Comparison of ENCODE assay signal across 17 cellular contexts in the genomic region with DNA sequence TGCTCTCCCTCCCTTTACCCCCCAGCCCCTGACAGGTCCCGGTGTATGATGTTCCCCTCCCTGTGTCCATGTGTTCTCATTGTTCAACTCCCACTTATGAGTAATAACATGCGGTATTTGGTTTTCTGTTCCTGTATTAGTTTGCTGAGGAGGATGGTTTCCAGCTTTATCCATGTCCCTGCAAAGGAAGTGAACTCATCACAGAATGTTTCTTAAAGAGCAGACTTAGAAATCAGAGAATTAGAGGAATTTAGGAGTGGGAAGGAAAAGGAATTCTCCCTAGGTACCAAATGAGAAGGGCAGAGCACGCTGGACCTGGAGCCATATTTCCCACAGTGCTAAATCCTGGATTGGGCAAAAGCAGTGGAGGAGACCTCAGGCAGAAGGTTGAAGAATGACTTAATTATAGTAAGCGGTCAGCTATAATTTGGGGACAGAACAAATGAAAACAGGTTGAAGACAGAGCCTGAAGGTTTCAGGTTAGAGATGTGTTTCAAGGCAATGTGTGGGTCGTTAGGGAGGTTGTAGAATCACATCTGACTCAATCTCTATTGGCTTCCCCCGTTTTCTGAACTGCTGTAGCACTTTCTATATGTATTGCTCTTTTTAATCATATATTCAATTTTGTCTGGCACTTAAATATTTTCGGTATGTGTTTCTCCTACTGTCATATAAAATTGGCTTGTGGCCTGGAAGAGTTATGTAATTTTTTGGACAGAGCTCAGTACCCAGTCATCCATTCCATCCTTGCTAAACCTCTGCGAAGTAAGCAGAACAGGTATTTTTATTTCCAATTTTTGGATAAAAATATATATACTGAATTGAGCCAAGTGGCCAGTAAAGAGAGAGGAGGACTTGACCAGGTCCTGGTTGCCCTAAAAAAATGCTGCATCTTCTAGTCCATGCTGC.
DNase-seq lines count a peak whose midpoint lies in the region; ATAC-seq lines count a peak whose summit lies in the region.
"Had no signal": no experiment of that assay in that cellular context is flagged by ENCODE, and none has a peak within 500 bp of the region (broad histone marks: within the 10 kb centered on the region; RNA-seq: fewer than 3 reads in every experiment).

No MANE protein-coding gene starts in this region.

- ATAC-seq in HG02885 (IDR thresholded peaks at IDR 0.05; ENCODE audit: poor library complexity, unreplicated experiment) (no peak), HG03045 (IDR thresholded peaks at IDR 0.05; ENCODE audit: unreplicated experiment) (no peak), HG02610 (IDR thresholded peaks at IDR 0.05; ENCODE audit: unreplicated experiment) (no peak)
- ATAC-seq: activated CD8-positive, alpha-beta T cell treated with anti-CD3 and anti-CD28 coated beads for 36 hours; lower lobe of right lung had no signal

- peak; percentile 34 for DNase-seq in AG08395 (ENCODE audit: low spot score)
- DNase-seq in M059J (ENCODE audit: low read depth) = peak; percentile 50
- DNase-seq in dedifferentiated amniotic fluid mesenchymal stem cell (ENCODE audit: extremely low spot score) = peak; percentile 16
- peak; percentile 57 for DNase-seq in kidney tubule cell (ENCODE audit: low spot score)
- no peak for DNase-seq in stimulated activated CD4-positive, alpha-beta T cell treated with anti-CD3 and anti-CD28 coated beads, Interleukin-12 subunit alpha, Interleukin-12 subunit beta, amount 100 ng/mL, for 4 hours
- DNase-seq: activated CD8-positive, alpha-beta T cell treated with anti-CD3 and anti-CD28 coated beads for 36 hours; cortex of kidney; DND-41; H7; heart right ventricle; lower lobe of right lung; NCI-H1092 treated with DMSO at 0.1 percent for 48 hours; occipital lobe; T-helper 9 cell had no signal
